ENCODE assay signal across 7 cellular contexts in genomic region chr17:59790418-59790817, GRCh38.
DNase-seq lines count a peak whose midpoint lies in the region; ATAC-seq and TF ChIP-seq lines count a peak whose summit lies in the region.
"Not testable (repeated sequence)": the region's sequence is repeated elsewhere in the genome, so short reads cannot be mapped to it uniquely, and the experiment has no call there.

No MANE protein-coding gene starts in this region.

- not testable (repeated sequence) for H3K27me3 ChIP-seq in Caco-2 (replicated peaks; ENCODE audit: control insufficient read depth, insufficient read depth, low read length); SK-N-SH (ENCODE audit: insufficient read depth); adrenal gland; hepatocyte

- H3K27ac ChIP-seq in SK-N-SH (ENCODE audit: low read depth in 2 of 2, low read length in 1 of 2): peak overlapping the region in 1 of 2 experiments; percentile 99; a peak in 2 of 4 replicates
- H3K27ac ChIP-seq in adrenal gland: peak overlapping the region; percentile 47 to 87 (median 81)
- H3K27ac ChIP-seq in hepatocyte: peak overlapping the region; percentile 20

- not testable (repeated sequence) for TF ChIP-seq EP300 in SK-N-SH (IDR thresholded peaks at IDR 0.05; ENCODE audit: borderline replicate concordance in 1 of 2, low read depth in 1 of 2, low read length in 1 of 2)

- not testable (repeated sequence) for H3K36me3 ChIP-seq in Caco-2 (ENCODE audit: control insufficient read depth, insufficient read depth, low read length); adrenal gland (replicated peaks in 1 of 2); hepatocyte (replicated peaks; ENCODE audit: insufficient read depth, low read depth)
- peaks cover 0 to 13% of the 10 kb centered on the region in 2 experiments for H3K36me3 ChIP-seq in SK-N-SH (replicated peaks in 1 of 2; ENCODE audit: control insufficient read depth in 1 of 2, insufficient read depth in 2 of 2, low read length in 1 of 2)

- not testable (repeated sequence) for TF ChIP-seq RAD21 in SK-N-SH (IDR thresholded peaks at IDR 0.05; ENCODE audit: low read length)

- H3F3A ChIP-seq in SK-N-SH (replicated peaks; ENCODE audit: insufficient read depth): peaks cover 66% of the 10 kb centered on the region

- not testable (repeated sequence) for BruUV-seq in Caco-2 (replicated peaks; lab: Mats Ljungman, UMichigan)

- H2AFZ ChIP-seq in SK-N-SH (ENCODE audit: low read depth); hepatocyte: not testable (repeated sequence)

- H3K36me3 Mint-ChIP-seq in Caco-2 (ENCODE audit: insufficient read depth, unreplicated experiment): peaks cover 64% of the 10 kb centered on the region
- H3K36me3 Mint-ChIP-seq in activated T-cell treated with anti-CD3 and anti-CD28 coated beads, Interleukin-2, amount 50 U/mL, for 24 hours (ENCODE audit: low read depth): peaks cover 64% of the 10 kb centered on the region
- not testable (repeated sequence) for H3K36me3 Mint-ChIP-seq in natural killer cell treated with Interleukin-12 subunit alpha and Interleukin-12 subunit beta and Interleukin-15 and Interleukin-18, amount 100 ng/mL, for 72 hours
- H3K36me3 Mint-ChIP-seq in stimulated activated effector memory CD8-positive, alpha-beta T cell treated with anti-CD3 and anti-CD28 coated beads, Interleukin-12 subunit alpha, Interleukin-12 subunit beta, amount 100 ng/mL, for 72 hours: peaks cover 76% of the 10 kb centered on the region

- CTCF ChIA-PET in Caco-2 (lab: Charles Lee): not testable (repeated sequence)
- CTCF ChIA-PET in SK-N-SH (lab: Yijun Ruan, JAX): interaction anchor here (1.4 to 1.5 kb wide), 3 partner anchors 10 to 69 kb away, joined by 3 read pairs; no protein-coding TSS in a partner anchor

- H4K20me1 ChIP-seq in SK-N-SH (ENCODE audit: insufficient read depth); hepatocyte (ENCODE audit: insufficient read depth, poor library complexity, severe bottlenecking): not testable (repeated sequence)

- TF ChIP-seq CTCF in Caco-2 (IDR thresholded peaks at IDR 0.05; ENCODE audit: insufficient read depth in 1 of 2, low read depth in 1 of 2, low read length in 1 of 2, severe bottlenecking in 1 of 2, unreplicated experiment in 1 of 2); SK-N-SH (IDR thresholded peaks at IDR 0.05); adrenal gland (IDR thresholded peaks at IDR 0.05); hepatocyte (IDR thresholded peaks at IDR 0.05; ENCODE audit: poor library complexity): not testable (repeated sequence)

- WGBS in SK-N-SH (ENCODE audit: low lambda C conversion rate): 93% methylated on average over 6 of the region's 6 CpGs
- WGBS in adrenal gland, 4 donors: 88 to 98% (median 91%) methylated on average over 6 of the region's 6 CpGs
- 96% methylated on average over 6 of the region's 6 CpGs for WGBS in hepatocyte (ENCODE audit: low lambda C conversion rate, missing lambda C conversion rate)

- H3K79me2 ChIP-seq in SK-N-SH (ENCODE audit: insufficient read depth): peaks cover 71% of the 10 kb centered on the region
- H3K79me2 ChIP-seq in hepatocyte: not testable (repeated sequence)

- TF ChIP-seq POLR2A in adrenal gland (IDR thresholded peaks at IDR 0.05): not testable (repeated sequence)

- not testable (repeated sequence) for ATAC-seq in natural killer cell treated with Interleukin-12 subunit alpha and Interleukin-12 subunit beta and Interleukin-15 and Interleukin-18, amount 100 ng/mL, for 72 hours; stimulated activated effector memory CD8-positive, alpha-beta T cell treated with anti-CD3 and anti-CD28 coated beads, Interleukin-12 subunit alpha, Interleukin-12 subunit beta, amount 100 ng/mL, for 72 hours

- H3K9ac ChIP-seq in SK-N-SH: peak overlapping the region; percentile 4; the same call in 1 of the 2 replicates

- H3K4me2 ChIP-seq in SK-N-SH, hepatocyte: not testable (repeated sequence)

- H3K27me3 Mint-ChIP-seq in Caco-2 (ENCODE audit: insufficient read depth, unreplicated experiment); activated T-cell treated with anti-CD3 and anti-CD28 coated beads, Interleukin-2, amount 50 U/mL, for 24 hours; natural killer cell treated with Interleukin-12 subunit alpha and Interleukin-12 subunit beta and Interleukin-15 and Interleukin-18, amount 100 ng/mL, for 72 hours: not testable (repeated sequence)

- H3K27ac Mint-ChIP-seq in Caco-2 (ENCODE audit: unreplicated experiment): peak overlapping the region; percentile 13
- H3K27ac Mint-ChIP-seq in activated T-cell treated with anti-CD3 and anti-CD28 coated beads, Interleukin-2, amount 50 U/mL, for 24 hours: peak overlapping the region; percentile 97
- H3K27ac Mint-ChIP-seq in natural killer cell treated with Interleukin-12 subunit alpha and Interleukin-12 subunit beta and Interleukin-15 and Interleukin-18, amount 100 ng/mL, for 72 hours: peak overlapping the region; percentile 99 to 100
- H3K27ac Mint-ChIP-seq in stimulated activated effector memory CD8-positive, alpha-beta T cell treated with anti-CD3 and anti-CD28 coated beads, Interleukin-12 subunit alpha, Interleukin-12 subunit beta, amount 100 ng/mL, for 72 hours: peak overlapping the region; percentile 63

- intact Hi-C loops in Caco-2 (cut with micrococcal nuclease; ENCODE audit: unreplicated experiment); adrenal gland (cut with DNase I): not testable (repeated sequence)

- H3K4me1 ChIP-seq in Caco-2: peaks cover 48% of the 10 kb centered on the region
- peaks cover 5 to 32% of the 10 kb centered on the region in 2 experiments for H3K4me1 ChIP-seq in SK-N-SH (ENCODE audit: control insufficient read depth in 1 of 2, insufficient read depth in 2 of 2, low read depth in 1 of 2, low read length in 1 of 2)
- peaks cover 19 to 49% of the 10 kb centered on the region in 2 donors for H3K4me1 ChIP-seq in adrenal gland (replicated peaks in 1 of 2)
- H3K4me1 ChIP-seq in hepatocyte (ENCODE audit: insufficient read depth): peaks cover 25% of the 10 kb centered on the region

- not testable (repeated sequence) for DNase-seq in Caco-2; SK-N-SH; activated T-cell treated with anti-CD3 and anti-CD28 coated beads, Interleukin-2, amount 50 U/mL, for 24 hours; adrenal gland; hepatocyte (ENCODE audit: low spot score); natural killer cell treated with Interleukin-12 subunit alpha and Interleukin-12 subunit beta and Interleukin-15 and Interleukin-18, amount 100 ng/mL, for 72 hours (ENCODE audit: low spot score); stimulated activated effector memory CD8-positive, alpha-beta T cell treated with anti-CD3 and anti-CD28 coated beads, Interleukin-12 subunit alpha, Interleukin-12 subunit beta, amount 100 ng/mL, for 72 hours (ENCODE audit: low spot score in 2 of 2)

- H3K4me3 Mint-ChIP-seq in Caco-2 (ENCODE audit: unreplicated experiment); activated T-cell treated with anti-CD3 and anti-CD28 coated beads, Interleukin-2, amount 50 U/mL, for 24 hours; natural killer cell treated with Interleukin-12 subunit alpha and Interleukin-12 subunit beta and Interleukin-15 and Interleukin-18, amount 100 ng/mL, for 72 hours; stimulated activated effector memory CD8-positive, alpha-beta T cell treated with anti-CD3 and anti-CD28 coated beads, Interleukin-12 subunit alpha, Interleukin-12 subunit beta, amount 100 ng/mL, for 72 hours: not testable (repeated sequence)

- H3K9me2 ChIP-seq in SK-N-SH; hepatocyte (replicated peaks; ENCODE audit: insufficient read depth): not testable (repeated sequence)

- H3K4me1 Mint-ChIP-seq in Caco-2 (ENCODE audit: low read depth, unreplicated experiment): peaks cover 18% of the 10 kb centered on the region
- H3K4me1 Mint-ChIP-seq in activated T-cell treated with anti-CD3 and anti-CD28 coated beads, Interleukin-2, amount 50 U/mL, for 24 hours (ENCODE audit: low read depth): peaks cover 53% of the 10 kb centered on the region
- peaks cover 17 to 18% of the 10 kb centered on the region in 2 donors for H3K4me1 Mint-ChIP-seq in natural killer cell treated with Interleukin-12 subunit alpha and Interleukin-12 subunit beta and Interleukin-15 and Interleukin-18, amount 100 ng/mL, for 72 hours (ENCODE audit: low read depth in 2 of 2)
- peaks cover 15% of the 10 kb centered on the region for H3K4me1 Mint-ChIP-seq in stimulated activated effector memory CD8-positive, alpha-beta T cell treated with anti-CD3 and anti-CD28 coated beads, Interleukin-12 subunit alpha, Interleukin-12 subunit beta, amount 100 ng/mL, for 72 hours

- not testable (repeated sequence) for H3K9me3 ChIP-seq in Caco-2; SK-N-SH; adrenal gland (replicated peaks in 1 of 3); hepatocyte (ENCODE audit: low read depth)

- not testable (repeated sequence) for H3K9me3 Mint-ChIP-seq in Caco-2 (ENCODE audit: unreplicated experiment); activated T-cell treated with anti-CD3 and anti-CD28 coated beads, Interleukin-2, amount 50 U/mL, for 24 hours; natural killer cell treated with Interleukin-12 subunit alpha and Interleukin-12 subunit beta and Interleukin-15 and Interleukin-18, amount 100 ng/mL, for 72 hours; stimulated activated effector memory CD8-positive, alpha-beta T cell treated with anti-CD3 and anti-CD28 coated beads, Interleukin-12 subunit alpha, Interleukin-12 subunit beta, amount 100 ng/mL, for 72 hours

- H3K4me3 ChIP-seq in Caco-2 (ENCODE audit: low read depth, low read length); SK-N-SH (ENCODE audit: low read depth in 2 of 2, low read length in 1 of 2); adrenal gland; hepatocyte: not testable (repeated sequence)

- POLR2A ChIA-PET in Caco-2 (lab: Charles Lee); SK-N-SH (lab: Yijun Ruan, JAX): not testable (repeated sequence)

Comparison
In these comparisons a context has a peak if more than half of its experiments do, and no peak if none do; other contexts are left out.
1. H3K27ac Mint-ChIP-seq: peak in every context shown above with its lines; median percentile 100 in natural killer cell treated with Interleukin-12 subunit alpha and Interleukin-12 subunit beta and Interleukin-15 and Interleukin-18, amount 100 ng/mL, for 72 hours; 97 in activated T-cell treated with anti-CD3 and anti-CD28 coated beads, Interleukin-2, amount 50 U/mL, for 24 hours; 63 in stimulated activated effector memory CD8-positive, alpha-beta T cell treated with anti-CD3 and anti-CD28 coated beads, Interleukin-12 subunit alpha, Interleukin-12 subunit beta, amount 100 ng/mL, for 72 hours; 13 in Caco-2.